ENCODE assay signal across 15 cellular contexts in genomic region chr4:151314509-151314908, GRCh38. TPM values are rescaled to one million over a fixed set of nuclear protein-coding genes. Genes with fewer than 3 reads are reported as not detected.
DNase-seq lines count a peak whose midpoint lies in the region; ATAC-seq and TF ChIP-seq lines count a peak whose summit lies in the region.
"Had no signal": no experiment of that assay in that cellular context is flagged by ENCODE, and none has a peak within 500 bp of the region (broad histone marks: within the 10 kb centered on the region; RNA-seq: fewer than 3 reads in every experiment).

No MANE protein-coding gene starts in this region.

- H3K9me3 ChIP-seq in Panc1 (ENCODE audit: control insufficient read depth, insufficient read depth, low read depth, low read length) = no peaks in the 10 kb centered on the region
- H3K9me3 ChIP-seq in duodenal mucosa (ENCODE audit: control insufficient read depth in 1 of 2, low read length in 2 of 2) = no peaks in the 10 kb centered on the region
- H3K9me3 ChIP-seq in lung (ENCODE audit: control insufficient read depth in 2 of 2, insufficient read depth in 1 of 2, low read length in 1 of 2) = no peaks in the 10 kb centered on the region
- H3K9me3 ChIP-seq in thoracic aorta = no peaks in the 10 kb centered on the region

- H3K9ac ChIP-seq in duodenal mucosa (ENCODE audit: low read depth in 1 of 2, low read length in 2 of 2) = no peak overlapping the region
- H3K9ac ChIP-seq: parathyroid adenoma had no signal

- 76 to 89% methylated on average over 1 of the region's 1 CpG for WGBS in lung, 2 donors

- CTCF ChIA-PET in Panc1 (lab: Charles Lee) (no interaction called here), HEK293T (lab: Yijun Ruan, JAX) (no interaction called here)

- no peak for DNase-seq in Panc1 (ENCODE audit: low read depth, low spot score)
- DNase-seq in lung (ENCODE audit: low spot score) = no peak
- no peak for DNase-seq in thoracic aorta (ENCODE audit: low spot score)
- DNase-seq in retina = no peak
- no peak for DNase-seq in HEK293T (ENCODE audit: extremely low spot score)
- no peak for DNase-seq in COLO668 (lab: John Stamatoyannopoulos, UW; ENCODE audit: unreplicated experiment)
- no peak for DNase-seq in H7
- DNase-seq: activated CD4-positive, alpha-beta T cell treated with anti-CD3 and anti-CD28 coated beads, Interleukin-2, amount 10 ng/mL, durations not matched to agents 24 days and 14 days; cortex of kidney; NCI-H1105 had no signal

- H3K27ac ChIP-seq in Panc1 (ENCODE audit: low read length) (no peak overlapping the region; the same call in 1 of the 2 replicates), duodenal mucosa (ENCODE audit: low read depth, low read length) (peak overlapping the region; percentile 34), lung (ENCODE audit: low read depth in 1 of 2, low read length in 1 of 2) (peak overlapping the region; percentile 30 to 97), thoracic aorta (peak overlapping the region; percentile 64 to 65)
- H3K27ac ChIP-seq: parathyroid adenoma had no signal

- H3K4me1 ChIP-seq in Panc1 (ENCODE audit: control insufficient read depth, insufficient read depth, low read length) (peaks cover 10% of the 10 kb centered on the region; the same call in 1 of the 2 replicates), duodenal mucosa (ENCODE audit: control insufficient read depth in 1 of 2, insufficient read depth in 2 of 2, low read length in 2 of 2) (peaks cover 32 to 44% of the 10 kb centered on the region in 2 donors), lung (ENCODE audit: control insufficient read depth in 2 of 2, insufficient read depth in 2 of 2, low read length in 2 of 2) (peaks cover 6 to 34% of the 10 kb centered on the region in 2 donors), thoracic aorta (ENCODE audit: control insufficient read depth in 1 of 2, low read depth in 2 of 2) (peaks cover 28 to 55% of the 10 kb centered on the region in 2 donors)
- H3K4me1 ChIP-seq: parathyroid adenoma had no signal

- ATAC-seq in Panc1 = 0 out of 2 replicates have a peak, but pooled peaks have one; percentile 48
- no peak for ATAC-seq in lung (ENCODE audit: insufficient read depth, low FRiP score)
- no peak for ATAC-seq in thoracic aorta (ENCODE audit: insufficient number of reproducible peaks, low FRiP score, low read depth)

- H3K27me3 ChIP-seq in Panc1 (ENCODE audit: control insufficient read depth, insufficient read depth, low read length) (no peaks in the 10 kb centered on the region), duodenal mucosa (ENCODE audit: control insufficient read depth in 1 of 2, insufficient read depth in 2 of 2, low read length in 2 of 2) (no peaks in the 10 kb centered on the region), lung (ENCODE audit: control insufficient read depth, insufficient read depth) (no peaks in the 10 kb centered on the region), thoracic aorta (replicated peaks; ENCODE audit: insufficient read depth) (no peaks in the 10 kb centered on the region), H7 (ENCODE audit: control insufficient read depth, insufficient read depth, low read length) (no peaks in the 10 kb centered on the region)

- no peak for TF ChIP-seq CTCF in Panc1 (IDR thresholded peaks at IDR 0.05)
- no peak for TF ChIP-seq CTCF in lung (IDR thresholded peaks at IDR 0.05; ENCODE audit: control extremely low read depth, extremely low read depth)
- TF ChIP-seq CTCF in thoracic aorta (IDR thresholded peaks at IDR 0.05) = no peak

- POLR2A ChIA-PET in Panc1 (lab: Charles Lee) = no interaction called here
- POLR2A ChIA-PET in HEK293T (lab: Yijun Ruan, JAX) = interaction anchor here (0.9 to 3.5 kb wide), 3 partner anchors 10 to 22 kb away, joined by 3 to 27 read pairs (median 3); partner anchors contain the start of gene SH3D19

- intact Hi-C loops in Panc1 (cut with micrococcal nuclease; ENCODE audit: unreplicated experiment) = no loop called here

- in situ Hi-C loops in Panc1 (cut with HindIII; ENCODE audit: low pct_unique_long_range_greater_than_20kb, low sequenced_read_pairs) = no loop called here

- no peak overlapping the region for H3K4me3 ChIP-seq in Panc1 (ENCODE audit: low read depth in 2 of 2, low read length in 2 of 2)
- no peak overlapping the region for H3K4me3 ChIP-seq in duodenal mucosa (ENCODE audit: low read depth in 1 of 2, low read length in 2 of 2)
- H3K4me3 ChIP-seq in lung = no peak overlapping the region
- no peak overlapping the region for H3K4me3 ChIP-seq in thoracic aorta
- no peak overlapping the region for H3K4me3 ChIP-seq in H7 (ENCODE audit: insufficient read depth, low read depth, low read length)

- BruUV-seq in Panc1 (replicated peaks; lab: Mats Ljungman, UMichigan) = no TSS peak

- H3K36me3 ChIP-seq in Panc1 (ENCODE audit: control insufficient read depth, insufficient read depth, low read length) (no peaks in the 10 kb centered on the region), duodenal mucosa (ENCODE audit: control insufficient read depth in 1 of 2, insufficient read depth in 2 of 2, low read length in 2 of 2) (no peaks in the 10 kb centered on the region), lung (ENCODE audit: control insufficient read depth in 2 of 2, insufficient read depth in 2 of 2, low read length in 2 of 2) (no peaks in the 10 kb centered on the region), thoracic aorta (no peaks in the 10 kb centered on the region), H7 (replicated peaks; ENCODE audit: control insufficient read depth, insufficient read depth, low read length) (no peaks in the 10 kb centered on the region)

TF ChIP-seq in HEK293T, 16 proteins besides CTCF, POLR2A, EP300 and RAD21:
- TF ChIP-seq LEF1 (IDR thresholded peaks at IDR 0.05; ENCODE audit: borderline replicate concordance) (no peak), ELF4 (IDR thresholded peaks at IDR 0.05) (no peak), L3MBTL2 (conservative IDR thresholded peaks at IDR 0.05) (no peak), PKNOX1 (IDR thresholded peaks at IDR 0.05) (no peak), FOXK2 (IDR thresholded peaks at IDR 0.05) (no peak), ARNT (IDR thresholded peaks at IDR 0.05) (no peak), CTBP1 (IDR thresholded peaks at IDR 0.05; ENCODE audit: borderline replicate concordance) (no peak), NFRKB (IDR thresholded peaks at IDR 0.05) (no peak), TARDBP (IDR thresholded peaks at IDR 0.05) (no peak), FOXA1 (IDR thresholded peaks at IDR 0.05) (no peak), SP1 (IDR thresholded peaks at IDR 0.05) (no peak)

RNA-seq across cellular contexts. Expression of gene SH3D19, which starts 10.9 kb away (rescaled TPM):
- 19.8 TPM for total RNA-seq in Panc1 (2021; ENCODE audit: unreplicated experiment)
- 8.8 TPM for polyA plus RNA-seq in Panc1 (2012; ENCODE audit: insufficient read length)
- 10 to 100 TPM; 55.7 to 69.2 TPM for total RNA-seq in lung
- polyA plus RNA-seq in lung = 10 to 100 TPM; 22.1 to 45.8 TPM
- total RNA-seq in thoracic aorta = 100 to 1,000 TPM in 1 of 2 donors, 10 to 100 TPM in 1; 94.8 to 143 TPM
- 24.8 and 26.8 TPM in 2 replicates for total RNA-seq in H7 (2014; rRNA removed; shearing (Covaris generic))
- total RNA-seq: activated CD4-positive, alpha-beta T cell treated with anti-CD3 and anti-CD28 coated beads, Interleukin-2, amount 10 ng/mL, durations not matched to agents 24 days and 14 days had no signal

RNA-seq across cellular contexts. Expression of gene PRSS48, which starts 37.5 kb away (rescaled TPM):
- not detected for total RNA-seq in Panc1 (2021; ENCODE audit: unreplicated experiment)
- not detected for polyA plus RNA-seq in Panc1 (2012; ENCODE audit: insufficient read length)
- not detected for total RNA-seq in lung
- not detected for polyA plus RNA-seq in lung
- total RNA-seq in thoracic aorta = not detected
- total RNA-seq in H7 (2014; rRNA removed; shearing (Covaris generic)) = not detected in 2 replicates
- total RNA-seq: activated CD4-positive, alpha-beta T cell treated with anti-CD3 and anti-CD28 coated beads, Interleukin-2, amount 10 ng/mL, durations not matched to agents 24 days and 14 days; fibroblast of lung; temporal lobe had no signal
- polyA plus RNA-seq: adipose tissue, fibroblast of lung had no signal
